ENCODE assay signal across 14 cellular contexts in genomic region chr12:13163868-13164267, GRCh38.
"Had no signal": no experiment of that assay in that cellular context is flagged by ENCODE, and none has a peak within 500 bp of the region (broad histone marks: within the 10 kb centered on the region; RNA-seq: fewer than 3 reads in every experiment).

No MANE protein-coding gene starts in this region.

- H3K36me3 ChIP-seq: brain microvascular endothelial cell, sigmoid colon had no signal

- ATAC-seq: activated naive CD4-positive, alpha-beta T cell treated with anti-CD3 and anti-CD28 coated beads, Interleukin-2, amount 50 U/mL, for 72 hours; activated T-cell treated with anti-CD3 and anti-CD28 coated beads, Interleukin-2, amount 50 U/mL, for 4 hours; mucosa of descending colon; naive thymus-derived CD8-positive, alpha-beta T cell had no signal

- H3K4me3 ChIP-seq: dorsolateral prefrontal cortex, mucosa of descending colon, sigmoid colon had no signal

- DNase-seq: activated CD4-positive, alpha-beta T cell treated with anti-CD3 and anti-CD28 coated beads for 1 hour; activated CD4-positive, alpha-beta T cell treated with anti-CD3 and anti-CD28 coated beads, Interleukin-2, amount 50 U/mL, for 48 hours; activated effector memory CD4-positive, alpha-beta T cell treated with anti-CD3 and anti-CD28 coated beads, Interleukin-2, amount 50 U/mL, for 16 hours; activated T-cell treated with anti-CD3 and anti-CD28 coated beads, Interleukin-2, amount 50 U/mL, for 4 hours; brain microvascular endothelial cell; dorsolateral prefrontal cortex; left cardiac atrium; mucosa of descending colon; naive thymus-derived CD8-positive, alpha-beta T cell; sigmoid colon; stimulated activated CD4-positive, alpha-beta T cell treated with anti-CD3 and anti-CD28 coated beads, Interleukin-2, amount 100 ng/mL, for 48 hours; stimulated activated naive CD4-positive, alpha-beta T cell treated with Interleukin-2 at 50 U/mL for 16 hours; T-helper 9 cell had no signal

- H3K27ac ChIP-seq: brain microvascular endothelial cell, dorsolateral prefrontal cortex, sigmoid colon had no signal

- H3K27me3 ChIP-seq: brain microvascular endothelial cell, dorsolateral prefrontal cortex, sigmoid colon had no signal

- H3K4me1 ChIP-seq: sigmoid colon had no signal

- H3K9me3 ChIP-seq: mucosa of descending colon, sigmoid colon had no signal
